8 cellular contexts compared by ENCODE assay signal in genomic region chr17:59707182-59707970, GRCh38. TPM values are rescaled to one million over a fixed set of nuclear protein-coding genes. Genes with fewer than 3 reads are reported as not detected.
DNase-seq lines count a peak whose midpoint lies in the region; ATAC-seq and TF ChIP-seq lines count a peak whose summit lies in the region.

Gene PTRH2 (minus strand): TSS chr17:59707430. CDS start chr17:59697978, 9,452 bp downstream.
Gene VMP1 (plus strand): TSS chr17:59707654. CDS start chr17:59731447, 23,793 bp downstream.

- peaks cover 36 to 47% (median 42%) of the 10 kb centered on the region in 3 donors for H3K4me1 Mint-ChIP-seq in IgD-negative memory B cell

- peak within 1 kb of the TSS; percentile 93 to 99 (median 97) for H3K27ac Mint-ChIP-seq in IgD-negative memory B cell

- no peaks in the 10 kb centered on the region for H3K9me3 ChIP-seq in mucosa of descending colon

- DNase-seq in DMS 273 treated with DMSO at 0.1 percent for 48 hours (lab: John Stamatoyannopoulos, UW) (peak; percentile 99), OCI-M2 (lab: John Stamatoyannopoulos, UW; ENCODE audit: unreplicated experiment) (peak; percentile 79), activated T-cell treated with anti-CD3 and anti-CD28 coated beads for 4 hours (peak; percentile 81), epithelial cell of esophagus (ENCODE audit: low read depth) (peak; percentile 100), mucosa of descending colon (peak; percentile 96 to 98 (median 98))
- DNase-seq in stimulated activated CD8-positive, alpha-beta memory T cell treated with anti-CD3 and anti-CD28 coated beads, Interleukin-4, amount 100 ng/mL, for 24 hours (ENCODE audit: low read depth), result peak; percentile 87

- TF ChIP-seq CTCF in epithelial cell of esophagus (IDR thresholded peaks at IDR 0.05; ENCODE audit: insufficient read depth, low read depth, low read length, missing control alignments) (no peak), mucosa of descending colon (IDR thresholded peaks at IDR 0.05) (no peak)

- H3K27me3 Mint-ChIP-seq in IgD-negative memory B cell, result no peaks in the 10 kb centered on the region

- intact Hi-C loops in mucosa of descending colon (cut with DNase I, micrococcal nuclease), result no loop called here

- peak; percentile 97 for ATAC-seq in GM21529 (IDR thresholded peaks at IDR 0.05; ENCODE audit: unreplicated experiment)
- peak; percentile 99 for ATAC-seq in mucosa of descending colon

- no peaks in the 10 kb centered on the region for H3K36me3 ChIP-seq in mucosa of descending colon (ENCODE audit: low read depth)

- H3K4me1 ChIP-seq in mucosa of descending colon (ENCODE audit: low read depth), result peaks cover 23% of the 10 kb centered on the region

- H3K36me3 Mint-ChIP-seq in IgD-negative memory B cell, result peaks cover 4% of the 10 kb centered on the region

- H3K4me3 ChIP-seq in epithelial cell of esophagus (ENCODE audit: low read length) (peak within 1 kb of the TSS; percentile 99), mucosa of descending colon (peak within 1 kb of the TSS; percentile 41)

- H3K4me3 Mint-ChIP-seq in IgD-negative memory B cell, result peak within 1 kb of the TSS; percentile 97 to 99 (median 98)

- no peaks in the 10 kb centered on the region for H3K9me3 Mint-ChIP-seq in IgD-negative memory B cell

RNA-seq across cellular contexts. Expression of gene PTRH2, which starts in this region (rescaled TPM):
- 18.4 TPM for polyA plus RNA-seq in IgD-negative memory B cell
- total RNA-seq in mucosa of descending colon, result 10 to 100 TPM; 17.0 to 20.4 (median 20.2) TPM

RNA-seq across cellular contexts. Expression of gene VMP1, which starts in this region (rescaled TPM):
- 35.5 TPM for polyA plus RNA-seq in IgD-negative memory B cell
- 100 to 1,000 TPM; 257 to 361 (median 266) TPM for total RNA-seq in mucosa of descending colon

Comparison
In these comparisons a context has a peak if more than half of its experiments do, and no peak if none do; other contexts are left out.
1. Peak in every context shown above with its lines: DNase-seq, ATAC-seq and H3K4me3 ChIP-seq.